In genomic region chr1:15100369-15101111, GRCh38 we compare ENCODE assay signal across 8 cellular contexts. TPM values are rescaled to one million over a fixed set of nuclear protein-coding genes. Genes with fewer than 3 reads are reported as not detected.
DNase-seq lines count a peak whose midpoint lies in the region; ATAC-seq and TF ChIP-seq lines count a peak whose summit lies in the region.

No MANE protein-coding gene starts in this region.

- ATAC-seq in stimulated activated memory B cell treated with anti-CD40 and anti-IgM and Interleukin-4, amounts not matched to agents 10 μg/mL and 1 μg/mL and 100 μg/mL, for 72 hours = peak; percentile 60
- ATAC-seq in GM18519 (IDR thresholded peaks at IDR 0.05; ENCODE audit: low FRiP score, unreplicated experiment) = no peak

- intact Hi-C loops in activated CD4-positive, alpha-beta T cell treated with anti-CD3 and anti-CD28 coated beads, Interleukin-2, amount 10 ng/mL, durations not matched to agents 24 days and 14 days (cut with micrococcal nuclease) = loop anchor here (10.0 kb wide), 1 partner anchor 186 kb away; no protein-coding TSS in a partner anchor

- DNase-seq in activated gamma-delta T cell treated with Interleukin-2 at 50 U/mL for 16 hours (peak; percentile 50), activated gamma-delta T cell (lab: John Stamatoyannopoulos, UW) (no peak), NCI-H1930 (lab: John Stamatoyannopoulos, UW) (peak; percentile 16 to 54), dermis microvascular lymphatic vessel endothelial cell (ENCODE audit: low read depth in 2 of 2) (peak; percentile 35 to 56), mesothelial cell of epicardium (ENCODE audit: low spot score in 2 of 2, unreplicated experiment in 2 of 2) (peak; percentile 48 to 81)
- DNase-seq in activated CD4-positive, alpha-beta T cell treated with anti-CD3 and anti-CD28 coated beads, Interleukin-2, amount 10 ng/mL, durations not matched to agents 24 days and 14 days = peak; percentile 86

- H3K27ac Mint-ChIP-seq in activated CD4-positive, alpha-beta T cell treated with anti-CD3 and anti-CD28 coated beads, Interleukin-2, amount 10 ng/mL, durations not matched to agents 24 days and 14 days = no peak overlapping the region
- H3K27ac Mint-ChIP-seq in mesothelial cell of epicardium = no peak overlapping the region
- no peak overlapping the region for H3K27ac Mint-ChIP-seq in stimulated activated memory B cell treated with anti-CD40 and anti-IgM and Interleukin-4, amounts not matched to agents 10 μg/mL and 1 μg/mL and 100 μg/mL, for 72 hours

- peaks cover 5% of the 10 kb centered on the region for H3K4me1 Mint-ChIP-seq in activated CD4-positive, alpha-beta T cell treated with anti-CD3 and anti-CD28 coated beads, Interleukin-2, amount 10 ng/mL, durations not matched to agents 24 days and 14 days
- peaks cover 27% of the 10 kb centered on the region for H3K4me1 Mint-ChIP-seq in mesothelial cell of epicardium
- H3K4me1 Mint-ChIP-seq in stimulated activated memory B cell treated with anti-CD40 and anti-IgM and Interleukin-4, amounts not matched to agents 10 μg/mL and 1 μg/mL and 100 μg/mL, for 72 hours = peaks cover 12% of the 10 kb centered on the region

- no peaks in the 10 kb centered on the region for H3K36me3 Mint-ChIP-seq in activated CD4-positive, alpha-beta T cell treated with anti-CD3 and anti-CD28 coated beads, Interleukin-2, amount 10 ng/mL, durations not matched to agents 24 days and 14 days (ENCODE audit: low read depth)
- peaks cover 7% of the 10 kb centered on the region for H3K36me3 Mint-ChIP-seq in mesothelial cell of epicardium
- no peaks in the 10 kb centered on the region for H3K36me3 Mint-ChIP-seq in stimulated activated memory B cell treated with anti-CD40 and anti-IgM and Interleukin-4, amounts not matched to agents 10 μg/mL and 1 μg/mL and 100 μg/mL, for 72 hours

- TF ChIP-seq CTCF in mesothelial cell of epicardium (IDR thresholded peaks at IDR 0.05; ENCODE audit: unreplicated experiment) = peak; percentile 90

- H3K4me3 Mint-ChIP-seq in activated CD4-positive, alpha-beta T cell treated with anti-CD3 and anti-CD28 coated beads, Interleukin-2, amount 10 ng/mL, durations not matched to agents 24 days and 14 days = peak overlapping the region; percentile 41
- no peak overlapping the region for H3K4me3 Mint-ChIP-seq in mesothelial cell of epicardium
- H3K4me3 Mint-ChIP-seq in stimulated activated memory B cell treated with anti-CD40 and anti-IgM and Interleukin-4, amounts not matched to agents 10 μg/mL and 1 μg/mL and 100 μg/mL, for 72 hours = no peak overlapping the region

- H3K9me3 Mint-ChIP-seq in activated CD4-positive, alpha-beta T cell treated with anti-CD3 and anti-CD28 coated beads, Interleukin-2, amount 10 ng/mL, durations not matched to agents 24 days and 14 days = peaks cover 6% of the 10 kb centered on the region
- peaks cover 12% of the 10 kb centered on the region for H3K9me3 Mint-ChIP-seq in mesothelial cell of epicardium
- H3K9me3 Mint-ChIP-seq in stimulated activated memory B cell treated with anti-CD40 and anti-IgM and Interleukin-4, amounts not matched to agents 10 μg/mL and 1 μg/mL and 100 μg/mL, for 72 hours = no peaks in the 10 kb centered on the region

- peaks cover 25% of the 10 kb centered on the region for H3K27me3 Mint-ChIP-seq in activated CD4-positive, alpha-beta T cell treated with anti-CD3 and anti-CD28 coated beads, Interleukin-2, amount 10 ng/mL, durations not matched to agents 24 days and 14 days
- H3K27me3 Mint-ChIP-seq in mesothelial cell of epicardium (ENCODE audit: low read depth) = peaks cover 15% of the 10 kb centered on the region
- peaks cover 37% of the 10 kb centered on the region for H3K27me3 Mint-ChIP-seq in stimulated activated memory B cell treated with anti-CD40 and anti-IgM and Interleukin-4, amounts not matched to agents 10 μg/mL and 1 μg/mL and 100 μg/mL, for 72 hours

RNA-seq across cellular contexts. Expression of gene TMEM51, which starts 53.0 kb away (rescaled TPM):
- 0.14 and 0.19 TPM in 2 replicates for total RNA-seq in activated CD4-positive, alpha-beta T cell treated with anti-CD3 and anti-CD28 coated beads, Interleukin-2, amount 10 ng/mL, durations not matched to agents 24 days and 14 days
- 6.7 and 13.4 TPM in 2 replicates for total RNA-seq in dermis microvascular lymphatic vessel endothelial cell
- total RNA-seq in mesothelial cell of epicardium = 10.4 to 11.2 TPM (median 10.9 TPM) in 3 replicates
